ENCODE assay signal across 8 cellular contexts in genomic region chr20:31822421-31823330, GRCh38. TPM values are rescaled to one million over a fixed set of nuclear protein-coding genes. Genes with fewer than 3 reads are reported as not detected.
A peak's percentile ranks its signal among the peaks of the same experiment; 100 is the strongest.
DNase-seq lines count a peak whose midpoint lies in the region; ATAC-seq, FAIRE-seq and TF ChIP-seq lines count a peak whose summit lies in the region.

No MANE protein-coding gene starts in this region.

- no peak overlapping the region for H3K14ac ChIP-seq in H1 (ENCODE audit: insufficient read length)

- no peak overlapping the region for H2BK20ac ChIP-seq in H1 (ENCODE audit: low read length)

- no peaks in the 10 kb centered on the region for H3K27me3 ChIP-seq in H1 (replicated peaks in 1 of 4; ENCODE audit: control insufficient read depth in 3 of 4, extremely low read depth in 1 of 4, insufficient read depth in 3 of 4, low read length in 3 of 4)

- no peak overlapping the region for H2BK5ac ChIP-seq in H1 (ENCODE audit: low read depth, low read length)

- peaks cover 0 to 8% (median 2%) of the 10 kb centered on the region in 4 experiments; a peak in 4 of 7 replicates for H3K4me1 ChIP-seq in H1 (replicated peaks in 1 of 4; ENCODE audit: control insufficient read depth in 3 of 4, insufficient read depth in 4 of 4, low read length in 3 of 4)
- no peaks in the 10 kb centered on the region for H3K4me1 ChIP-seq in mucosa of descending colon (ENCODE audit: low read depth)

- H3K36me3 ChIP-seq in H1 (ENCODE audit: control insufficient read depth in 2 of 4, insufficient read depth in 4 of 4, low read length in 3 of 4) (no peaks in the 10 kb centered on the region), mucosa of descending colon (ENCODE audit: low read depth) (no peaks in the 10 kb centered on the region)

- H3K79me1 ChIP-seq in H1 (ENCODE audit: low read depth, low read length), result no peaks in the 10 kb centered on the region

- ATAC-seq in HG03432 (IDR thresholded peaks at IDR 0.05; ENCODE audit: unreplicated experiment) (peak; percentile 75), mucosa of descending colon (peak; percentile 89), GM21423 (IDR thresholded peaks at IDR 0.05; ENCODE audit: unreplicated experiment) (no peak)

- H4K8ac ChIP-seq in H1 (ENCODE audit: extremely low read depth, insufficient read depth, low read length), result peak overlapping the region; percentile 43; the same call in 1 of the 2 replicates

- no peak overlapping the region for H4K5ac ChIP-seq in H1 (ENCODE audit: insufficient read length, low read depth, low read length)

- H3K9ac ChIP-seq in H1 (replicated peaks in 1 of 4; ENCODE audit: extremely low read depth in 1 of 4, low read depth in 3 of 4, low read length in 3 of 4), result no peak overlapping the region

- H3K23me2 ChIP-seq in H1 (ENCODE audit: low read depth, low read length), result no peaks in the 10 kb centered on the region

- peak overlapping the region in 1 of 2 experiments; percentile 59; a peak in 2 of 4 replicates for H3K4me2 ChIP-seq in H1 (ENCODE audit: insufficient read depth in 1 of 2, low read depth in 2 of 2, low read length in 2 of 2)

- FAIRE-seq in H1 (lab: Jason Lieb, UNC), result peak; percentile 73

- peak overlapping the region; percentile 13 for H3K56ac ChIP-seq in H1 (replicated peaks; ENCODE audit: insufficient read length, low read depth, low read length)

- DNase-seq in GM12864 (ENCODE audit: low read depth), result no peak
- DNase-seq in NCI-H748 treated with DMSO at 0.1 percent for 48 hours (lab: John Stamatoyannopoulos, UW), result peak; percentile 39
- DNase-seq in activated CD8-positive, alpha-beta memory T cell treated with anti-CD3 and anti-CD28 coated beads for 24 hours, result peak; percentile 94
- peak; percentile 49 to 97 for DNase-seq in H1 (ENCODE audit: low read depth in 1 of 2, low spot score in 2 of 2)
- peak; percentile 74 to 80 (median 75) for DNase-seq in mucosa of descending colon
- DNase-seq in stimulated activated CD8-positive, alpha-beta memory T cell treated with anti-CD3 and anti-CD28 coated beads, Interleukin-4, amount 100 ng/mL, for 4 hours (ENCODE audit: low read depth in 2 of 2, low spot score in 1 of 2), result peak; percentile 42 to 64

- H4K20me1 ChIP-seq in H1 (replicated peaks in 1 of 2; ENCODE audit: control insufficient read depth in 1 of 2, insufficient read depth in 2 of 2, low read length in 2 of 2), result no peaks in the 10 kb centered on the region

- H3K9me3 ChIP-seq in H1 (ENCODE audit: insufficient read depth in 2 of 2, low read depth in 1 of 2, low read length in 1 of 2), result no peaks in the 10 kb centered on the region
- H3K9me3 ChIP-seq in mucosa of descending colon, result no peaks in the 10 kb centered on the region

- peak in 1 of 2 experiments; percentile 83; a peak in 1 of 3 replicates for TF ChIP-seq EP300 in H1 (IDR thresholded peaks at IDR 0.05; ENCODE audit: borderline replicate concordance in 1 of 2, low read depth in 2 of 2, low read length in 2 of 2)

- no peak for TF ChIP-seq POLR2A in H1 (IDR thresholded peaks at IDR 0.05; ENCODE audit: control extremely low read depth in 1 of 2, low read depth in 2 of 2, low read length in 2 of 2)

- no peak overlapping the region for H2AFZ ChIP-seq in H1 (ENCODE audit: low read length)

- no peaks in the 10 kb centered on the region for H3K79me2 ChIP-seq in H1 (ENCODE audit: control insufficient read depth in 1 of 2, insufficient read depth in 2 of 2, low read length in 2 of 2)

- H3K18ac ChIP-seq in H1 (ENCODE audit: extremely low read depth, low read length), result no peak overlapping the region; the same call in 1 of the 2 replicates

- intact Hi-C loops in mucosa of descending colon (cut with DNase I, micrococcal nuclease), result loop anchor here in 1 of 2 donors (5.0 kb wide), 1 partner anchor 215 kb away; no protein-coding TSS in a partner anchor

- no peak overlapping the region for H2BK12ac ChIP-seq in H1 (ENCODE audit: low read depth, low read length)

- H3K4me3 ChIP-seq in GM12864 (ENCODE audit: low read depth, low read length) (no peak overlapping the region), H1 (ENCODE audit: extremely low read depth in 1 of 4, insufficient read depth in 2 of 4, low read depth in 3 of 4, low read length in 4 of 4) (peak overlapping the region in 2 of 4 experiments; percentile 5 to 35; a peak in 2 of 8 replicates), mucosa of descending colon (no peak overlapping the region)

- H3K4ac ChIP-seq in H1 (replicated peaks; ENCODE audit: insufficient read length, low read depth, low read length), result no peak overlapping the region

- TF ChIP-seq RAD21 in H1 (IDR thresholded peaks at IDR 0.05 in 1 of 2, conservative IDR thresholded peaks at IDR 0.05 in 1 of 2; ENCODE audit: low read depth in 2 of 2, low read length in 2 of 2), result peak; percentile 100

- H2BK120ac ChIP-seq in H1 (replicated peaks; ENCODE audit: low read depth, low read length), result no peak overlapping the region

- no peak overlapping the region for H3K27ac ChIP-seq in H1 (ENCODE audit: low read depth, low read length)

- no peak overlapping the region for H2AK5ac ChIP-seq in H1 (ENCODE audit: low read depth, low read length)

- CTCF ChIA-PET in H1 (lab: Charles Lee; ENCODE audit: partially characterized antibody), result interaction anchor here (0.6 to 6.6 kb wide), 44 partner anchors 7 to 830 kb away, joined by 3 to 73 read pairs (median 4); partner anchors contain the start of genes FOXS1, PDRG1 and XKR7

- POLR2A ChIA-PET in H1 (lab: Charles Lee; ENCODE audit: partially characterized antibody), result interaction anchor here (1.0 to 1.3 kb wide), 3 partner anchors 9 to 195 kb away, joined by 3 read pairs; no protein-coding TSS in a partner anchor

- TF ChIP-seq CTCF in GM12864 (IDR thresholded peaks at IDR 0.05; ENCODE audit: low read depth, low read length, missing control alignments) (peak; percentile 92), H1 (IDR thresholded peaks at IDR 0.05; ENCODE audit: control extremely low read depth in 1 of 3, insufficient read depth in 1 of 3, low read depth in 1 of 3, low read length in 3 of 3) (peak; percentile 97 to 100 (median 98)), mucosa of descending colon (IDR thresholded peaks at IDR 0.05) (peak; percentile 98)

- 17% methylated on average over 28 of the region's 29 CpGs; no CpG with 5 or more reads in 1 of the 2 experiments for WGBS in H1 (ENCODE audit: extremely low coverage in 1 of 2, insufficient coverage in 1 of 2, insufficient read length in 1 of 2, insufficient replicate concordance in 2 of 2, low coverage in 1 of 2, low lambda C conversion rate in 2 of 2, missing lambda C conversion rate in 1 of 2), 2 experiments

- H2BK15ac ChIP-seq in H1 (ENCODE audit: low read length), result no peak overlapping the region

- H4K91ac ChIP-seq in H1 (replicated peaks; ENCODE audit: insufficient read length, low read length), result no peak overlapping the region

- no peak overlapping the region for H3K23ac ChIP-seq in H1 (ENCODE audit: insufficient read length)

TF ChIP-seq in H1, 55 proteins besides CTCF, POLR2A, EP300 and RAD21 (continues in another document):
- peak; percentile 65 for TF ChIP-seq YY1 (IDR thresholded peaks at IDR 0.05; ENCODE audit: low read depth, low read length)

RNA-seq across cellular contexts. Expression of gene MYLK2, which starts 3.5 kb away (rescaled TPM):
- 0.22 TPM in 1 of 2 replicates, not detected in the other for total RNA-seq in H1 (2021; fragmentation: NEBNext Ultra II Directional; extraction: Animal tissue kit (Norgen Biotek cat#: 25700))
- 0.26 and 0.27 TPM in 2 replicates for polyA plus RNA-seq in H1 (2011; rRNA removed)
- polyA plus RNA-seq in H1 (2011; cell fraction: cytosol; rRNA removed), result 0.36 TPM
- 0.73 TPM for polyA plus RNA-seq in H1 (2011; cell fraction: nucleus; rRNA removed)
- 0.21 to 0.41 TPM (median 0.23 TPM) in 4 replicates for polyA plus RNA-seq in H1 (2012, experiment 1 of 2)
- polyA plus RNA-seq in H1 (2012, experiment 2 of 2), result 0.13 TPM
- 0.20 TPM for polyA plus RNA-seq in H1 (2013, experiment 1 of 2)
- polyA plus RNA-seq in H1 (2013, experiment 2 of 2), result 0.22 TPM
- 0.09 and 0.32 TPM in 2 replicates for polyA minus RNA-seq in H1 (2011; rRNA and poly(A)+ RNA removed)
- not detected for polyA minus RNA-seq in H1 (2011; cell fraction: cytosol; rRNA and poly(A)+ RNA removed)
- 0.40 TPM for polyA minus RNA-seq in H1 (2011; cell fraction: nucleus; rRNA and poly(A)+ RNA removed)
- total RNA-seq in mucosa of descending colon, result under 1 TPM in 2 of 3 donors, not detected in 1; 0.09 to 0.31 TPM

RNA-seq across cellular contexts. Expression of gene FOXS1, which starts 22.7 kb away (rescaled TPM):
- not detected in 2 replicates for total RNA-seq in H1 (2021; fragmentation: NEBNext Ultra II Directional; extraction: Animal tissue kit (Norgen Biotek cat#: 25700))
- 0.45 and 0.47 TPM in 2 replicates for polyA plus RNA-seq in H1 (2011; rRNA removed)
- polyA plus RNA-seq in H1 (2011; cell fraction: cytosol; rRNA removed), result 0.36 TPM
- 0.43 TPM for polyA plus RNA-seq in H1 (2011; cell fraction: nucleus; rRNA removed)
- polyA plus RNA-seq in H1 (2012, experiment 1 of 2), result 0.13 to 0.28 TPM in 2 of 4 replicates, not detected in the others
- polyA plus RNA-seq in H1 (2012, experiment 2 of 2), result 0.26 TPM
- polyA plus RNA-seq in H1 (2013, experiment 1 of 2), result 0.12 TPM
- polyA plus RNA-seq in H1 (2013, experiment 2 of 2), result 0.20 TPM
- polyA minus RNA-seq in H1 (2011; rRNA and poly(A)+ RNA removed), result not detected in 2 replicates
- polyA minus RNA-seq in H1 (2011; cell fraction: cytosol; rRNA and poly(A)+ RNA removed), result not detected
- 1.00 TPM for polyA minus RNA-seq in H1 (2011; cell fraction: nucleus; rRNA and poly(A)+ RNA removed)
- under 1 TPM in 1 of 3 donors, not detected in 2; 0.60 TPM for total RNA-seq in mucosa of descending colon

RNA-seq across cellular contexts. Expression of gene DUSP15, which starts 47.7 kb away (rescaled TPM):
- 0.91 and 1.0 TPM in 2 replicates for total RNA-seq in H1 (2021; fragmentation: NEBNext Ultra II Directional; extraction: Animal tissue kit (Norgen Biotek cat#: 25700))
- polyA plus RNA-seq in H1 (2011; rRNA removed), result 3.2 and 6.0 TPM in 2 replicates
- 3.9 TPM for polyA plus RNA-seq in H1 (2011; cell fraction: cytosol; rRNA removed)
- 4.7 TPM for polyA plus RNA-seq in H1 (2011; cell fraction: nucleus; rRNA removed)
- 0.77 to 3.2 TPM (median 2.8 TPM) in 4 replicates for polyA plus RNA-seq in H1 (2012, experiment 1 of 2)
- polyA plus RNA-seq in H1 (2012, experiment 2 of 2), result 1.6 TPM
- 0.87 TPM for polyA plus RNA-seq in H1 (2013, experiment 1 of 2)
- polyA plus RNA-seq in H1 (2013, experiment 2 of 2), result 0.79 TPM
- polyA minus RNA-seq in H1 (2011; rRNA and poly(A)+ RNA removed), result 0.39 and 1.1 TPM in 2 replicates
- 2.6 TPM for polyA minus RNA-seq in H1 (2011; cell fraction: cytosol; rRNA and poly(A)+ RNA removed)
- 5.4 TPM for polyA minus RNA-seq in H1 (2011; cell fraction: nucleus; rRNA and poly(A)+ RNA removed)
- total RNA-seq in mucosa of descending colon, result 1 to 10 TPM in 1 of 3 donors, under 1 TPM in 1, not detected in 1; 0.58 to 1.7 TPM

RNA-seq across cellular contexts. Expression of gene TTLL9, which starts 47.8 kb away (rescaled TPM):
- not detected in 2 replicates for total RNA-seq in H1 (2021; fragmentation: NEBNext Ultra II Directional; extraction: Animal tissue kit (Norgen Biotek cat#: 25700))
- 0.06 and 0.19 TPM in 2 replicates for polyA plus RNA-seq in H1 (2011; rRNA removed)
- polyA plus RNA-seq in H1 (2011; cell fraction: cytosol; rRNA removed), result 0.10 TPM
- polyA plus RNA-seq in H1 (2011; cell fraction: nucleus; rRNA removed), result 0.20 TPM
- 0.15 to 0.24 TPM (median 0.16 TPM) in 3 of 4 replicates, not detected in the other for polyA plus RNA-seq in H1 (2012, experiment 1 of 2)
- polyA plus RNA-seq in H1 (2012, experiment 2 of 2), result not detected
- not detected for polyA plus RNA-seq in H1 (2013, experiment 1 of 2)
- 0.04 TPM for polyA plus RNA-seq in H1 (2013, experiment 2 of 2)
- polyA minus RNA-seq in H1 (2011; rRNA and poly(A)+ RNA removed), result 0.20 TPM in 1 of 2 replicates, not detected in the other
- polyA minus RNA-seq in H1 (2011; cell fraction: cytosol; rRNA and poly(A)+ RNA removed), result not detected
- polyA minus RNA-seq in H1 (2011; cell fraction: nucleus; rRNA and poly(A)+ RNA removed), result not detected
- total RNA-seq in mucosa of descending colon, result under 1 TPM in 1 of 3 donors, not detected in 2; 0.25 TPM
